ENCODE assay signal across 17 cellular contexts in genomic region chr4:105369988-105370387, GRCh38.
"Had no signal": no experiment of that assay in that cellular context is flagged by ENCODE, and none has a peak within 500 bp of the region (broad histone marks: within the 10 kb centered on the region; RNA-seq: fewer than 3 reads in every experiment).

No MANE protein-coding gene starts in this region.

- H3K27me3 Mint-ChIP-seq: activated CD4-positive, alpha-beta T cell treated with anti-CD3 and anti-CD28 coated beads, Interleukin-2, amount 10 ng/mL, durations not matched to agents 24 days and 14 days; stimulated activated naive CD8-positive, alpha-beta T cell treated with anti-CD3 and anti-CD28 coated beads, Interleukin-15, amount 100 ng/mL, for 72 hours; type B pancreatic cell had no signal

- H3K4me3 ChIP-seq: coronary artery, esophagus muscularis mucosa, gastrocnemius medialis, heart right ventricle, lower lobe of right lung, spleen had no signal

- H3K4me1 Mint-ChIP-seq: activated CD4-positive, alpha-beta T cell treated with anti-CD3 and anti-CD28 coated beads, Interleukin-2, amount 10 ng/mL, durations not matched to agents 24 days and 14 days; neural crest cell; stimulated activated naive CD8-positive, alpha-beta T cell treated with anti-CD3 and anti-CD28 coated beads, Interleukin-15, amount 100 ng/mL, for 72 hours had no signal

- DNase-seq: activated CD4-positive, alpha-beta T cell treated with anti-CD3 and anti-CD28 coated beads, Interleukin-2, amount 10 ng/mL, durations not matched to agents 24 days and 14 days; activated CD4-positive, CD25-positive, alpha-beta regulatory T cell; activated CD8-positive, alpha-beta memory T cell treated with anti-CD3 and anti-CD28 coated beads, Interleukin-2, amount 50 U/mL, for 48 hours; activated gamma-delta T cell treated with Interleukin-2 at 50 U/mL for 16 hours; activated T-cell treated with anti-CD3 and anti-CD28 coated beads, Interleukin-2, amount 50 U/mL, for 72 hours; effector CD4-positive, alpha-beta T cell; gastrocnemius medialis; heart right ventricle; left colon; lower lobe of right lung; spleen; stimulated activated CD4-positive, alpha-beta T cell treated with anti-CD3 and anti-CD28 coated beads, Interleukin-1b, Interleukin-23, amount 100 ng/mL, for 48 hours; stimulated activated naive CD8-positive, alpha-beta T cell treated with anti-CD3 and anti-CD28 coated beads, Interleukin-15, amount 100 ng/mL, for 72 hours had no signal

- H3K4me3 Mint-ChIP-seq: activated CD4-positive, alpha-beta T cell treated with anti-CD3 and anti-CD28 coated beads, Interleukin-2, amount 10 ng/mL, durations not matched to agents 24 days and 14 days; activated T-cell treated with anti-CD3 and anti-CD28 coated beads, Interleukin-2, amount 50 U/mL, for 72 hours; neural crest cell; stimulated activated naive CD8-positive, alpha-beta T cell treated with anti-CD3 and anti-CD28 coated beads, Interleukin-15, amount 100 ng/mL, for 72 hours; type B pancreatic cell had no signal

- H3K27ac Mint-ChIP-seq: activated CD4-positive, alpha-beta T cell treated with anti-CD3 and anti-CD28 coated beads, Interleukin-2, amount 10 ng/mL, durations not matched to agents 24 days and 14 days; activated T-cell treated with anti-CD3 and anti-CD28 coated beads, Interleukin-2, amount 50 U/mL, for 72 hours; stimulated activated naive CD8-positive, alpha-beta T cell treated with anti-CD3 and anti-CD28 coated beads, Interleukin-15, amount 100 ng/mL, for 72 hours; type B pancreatic cell had no signal
